ENCODE assay signal across 8 cellular contexts in the genomic region with DNA sequence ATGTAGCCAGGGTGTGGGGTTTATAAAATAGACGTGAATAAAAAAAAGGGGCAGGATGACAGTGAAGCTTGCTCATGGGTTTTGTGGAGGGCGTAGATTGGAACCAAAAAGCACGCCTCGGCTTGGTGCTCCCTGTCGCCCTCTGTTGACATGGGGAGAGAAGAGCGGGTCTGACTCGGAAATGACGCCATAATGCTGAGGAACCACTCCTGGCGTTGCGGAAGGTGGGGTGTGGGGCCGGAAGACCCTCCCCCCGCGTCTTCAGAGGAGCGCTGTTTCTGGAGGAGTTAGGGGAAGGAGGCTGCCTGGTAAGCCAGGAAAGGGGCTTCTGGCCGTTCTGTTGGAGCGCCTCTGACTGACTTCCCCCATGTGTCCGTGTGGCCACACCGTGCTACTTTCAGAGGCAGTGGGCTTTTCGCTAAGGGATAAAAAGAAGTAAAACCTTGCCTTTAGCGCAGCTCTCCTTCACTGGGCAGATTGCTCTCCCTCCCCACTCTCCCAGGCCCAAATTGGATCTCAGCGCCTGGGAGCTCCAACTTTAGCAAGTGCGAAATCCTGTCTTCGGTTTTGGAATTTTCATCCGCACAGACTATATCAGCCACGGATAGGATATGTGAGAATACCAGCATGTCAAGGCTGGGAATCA. TPM values are rescaled to one million over a fixed set of nuclear protein-coding genes. Genes with fewer than 3 reads are reported as not detected.
DNase-seq lines count a peak whose midpoint lies in the region; ATAC-seq, FAIRE-seq and TF ChIP-seq lines count a peak whose summit lies in the region.

No MANE protein-coding gene starts in this region.

- peak overlapping the region; percentile 61 for H3K27ac ChIP-seq in KOPT-K1 (ENCODE audit: low read depth, low read length, poor library complexity, severe bottlenecking)
- peak overlapping the region; percentile 64 for H3K27ac ChIP-seq in cardiac muscle cell
- peak overlapping the region in 2 of 4 donors; percentile 20 to 57 for H3K27ac ChIP-seq in pancreas
- peak overlapping the region; percentile 5 to 79 (median 58) for H3K27ac ChIP-seq in tibial nerve

- no peaks in the 10 kb centered on the region for H3K9me3 Mint-ChIP-seq in activated naive CD8-positive, alpha-beta T cell treated with anti-CD3 and anti-CD28 coated beads, Interleukin-2, amount 10 ng/mL, durations not matched to agents 7 days and 5 days

- WGBS in pancreas, 2 donors = 16 to 27% methylated on average over 25 of the region's 25 CpGs
- 14 to 23% methylated on average over 25 of the region's 25 CpGs for WGBS in tibial nerve, 2 donors

- peaks cover 27% of the 10 kb centered on the region for H3K4me1 Mint-ChIP-seq in activated naive CD8-positive, alpha-beta T cell treated with anti-CD3 and anti-CD28 coated beads, Interleukin-2, amount 10 ng/mL, durations not matched to agents 7 days and 5 days

- no peaks in the 10 kb centered on the region for H3K9me3 ChIP-seq in KOPT-K1 (ENCODE audit: insufficient read depth, low read length, poor library complexity, severe bottlenecking)
- H3K9me3 ChIP-seq in cardiac muscle cell (ENCODE audit: low read depth) = no peaks in the 10 kb centered on the region
- H3K9me3 ChIP-seq in pancreas = no peaks in the 10 kb centered on the region
- no peaks in the 10 kb centered on the region for H3K9me3 ChIP-seq in tibial nerve

- H3K27me3 ChIP-seq in cardiac muscle cell (no peaks in the 10 kb centered on the region), pancreas (no peaks in the 10 kb centered on the region), tibial nerve (no peaks in the 10 kb centered on the region)

- FAIRE-seq in pancreas (lab: Jason Lieb, UNC) = no peak

- H3K36me3 ChIP-seq in KOPT-K1 (ENCODE audit: insufficient read depth, low read length) (peaks cover 13% of the 10 kb centered on the region; the same call in 1 of the 2 replicates), cardiac muscle cell (peaks cover 25% of the 10 kb centered on the region), pancreas (no peaks in the 10 kb centered on the region), tibial nerve (peaks cover 0 to 22% (median 0%) of the 10 kb centered on the region in 3 donors)

- ATAC-seq in GM21529 (IDR thresholded peaks at IDR 0.05; ENCODE audit: unreplicated experiment) (peak; percentile 92), SK-N-SH treated with all-trans-retinoic acid at 6 μM for 48 hours (peak; percentile 98), pancreas (peak; percentile 96 to 99 (median 99))
- peak; percentile 96 for ATAC-seq in activated naive CD8-positive, alpha-beta T cell treated with anti-CD3 and anti-CD28 coated beads, Interleukin-2, amount 10 ng/mL, durations not matched to agents 7 days and 5 days (ENCODE audit: low read depth)

- peak; percentile 14 for DNase-seq in DMS79 treated with DMSO at 0.1 percent for 48 hours (lab: John Stamatoyannopoulos, UW)
- DNase-seq in activated naive CD8-positive, alpha-beta T cell treated with anti-CD3 and anti-CD28 coated beads, Interleukin-2, amount 10 ng/mL, durations not matched to agents 7 days and 5 days = peak; percentile 83
- peak; percentile 87 to 92 for DNase-seq in cardiac muscle cell (ENCODE audit: low read depth in 1 of 2, low spot score in 1 of 2)
- peak; percentile 61 to 85 (median 78) for DNase-seq in pancreas
- peak; percentile 49 to 74 for DNase-seq in tibial nerve (ENCODE audit: low spot score in 2 of 2)

- peak overlapping the region; percentile 94 for H3K4me3 Mint-ChIP-seq in activated naive CD8-positive, alpha-beta T cell treated with anti-CD3 and anti-CD28 coated beads, Interleukin-2, amount 10 ng/mL, durations not matched to agents 7 days and 5 days

- peak overlapping the region; percentile 90 for H3K27ac Mint-ChIP-seq in activated naive CD8-positive, alpha-beta T cell treated with anti-CD3 and anti-CD28 coated beads, Interleukin-2, amount 10 ng/mL, durations not matched to agents 7 days and 5 days

- POLR2A ChIA-PET in activated naive CD8-positive, alpha-beta T cell treated with anti-CD3 and anti-CD28 coated beads, Interleukin-2, amount 10 ng/mL, durations not matched to agents 7 days and 5 days (lab: Charles Lee) = interaction anchor here (0.5 to 2.5 kb wide), 3 partner anchors 72 to 108 kb away, joined by 4 to 12 read pairs (median 5); partner anchors contain the start of genes PJVK and PRKRA

- TF ChIP-seq EP300 in tibial nerve (IDR thresholded peaks at IDR 0.05) = peak in 1 of 2 donors; percentile 71

- intact Hi-C loops in pancreas (cut with DNase I) = no loop called here

- no peaks in the 10 kb centered on the region for H3K4me1 ChIP-seq in cardiac muscle cell (ENCODE audit: low read depth)
- no peaks in the 10 kb centered on the region for H3K4me1 ChIP-seq in pancreas
- H3K4me1 ChIP-seq in tibial nerve = peaks cover 0 to 10% (median 2%) of the 10 kb centered on the region in 4 donors

- H3K27me3 Mint-ChIP-seq in activated naive CD8-positive, alpha-beta T cell treated with anti-CD3 and anti-CD28 coated beads, Interleukin-2, amount 10 ng/mL, durations not matched to agents 7 days and 5 days = no peaks in the 10 kb centered on the region

- H3K36me3 Mint-ChIP-seq in activated naive CD8-positive, alpha-beta T cell treated with anti-CD3 and anti-CD28 coated beads, Interleukin-2, amount 10 ng/mL, durations not matched to agents 7 days and 5 days = peaks cover 8% of the 10 kb centered on the region

- H3K4me3 ChIP-seq in cardiac muscle cell (peak overlapping the region; percentile 25), pancreas (peak overlapping the region; percentile 37 to 70 (median 48)), tibial nerve (peak overlapping the region; percentile 31 to 70 (median 54))

- peak in 1 of 2 donors; percentile 45 for TF ChIP-seq POLR2A in tibial nerve (IDR thresholded peaks at IDR 0.05)

- TF ChIP-seq CTCF in cardiac muscle cell (IDR thresholded peaks at IDR 0.05; ENCODE audit: low read depth, low read length) (peak; percentile 85), pancreas (IDR thresholded peaks at IDR 0.05) (peak; percentile 31 to 62 (median 45)), tibial nerve (IDR thresholded peaks at IDR 0.05) (peak; percentile 64 to 73 (median 67))

TF ChIP-seq in SK-N-SH treated with all-trans-retinoic acid at 6 μM for 48 hours, 23 proteins besides CTCF, POLR2A, EP300 and RAD21:
- TF ChIP-seq ZNF70 (CRISPR knock-in tag; IDR thresholded peaks at IDR 0.05) = no peak

RNA-seq across cellular contexts. Expression of gene PLEKHA3, which starts 42.8 kb away (rescaled TPM):
- total RNA-seq in activated naive CD8-positive, alpha-beta T cell treated with anti-CD3 and anti-CD28 coated beads, Interleukin-2, amount 10 ng/mL, durations not matched to agents 7 days and 5 days = 10 to 100 TPM; 28.9 to 29.4 TPM
- total RNA-seq in cardiac muscle cell (8.9 and 9.6 TPM in 2 replicates), pancreas (10 to 100 TPM; 10.2 to 18.6 (median 11.9) TPM), tibial nerve (10 to 100 TPM in 2 of 4 donors, 1 to 10 TPM in 2; 7.2 to 14.4 (median 10.4) TPM)
- polyA plus RNA-seq in cardiac muscle cell (26.6 and 35.5 TPM in 2 replicates), pancreas (1 to 10 TPM; 1.2 to 2.5 TPM)

RNA-seq across cellular contexts. Expression of gene FKBP7, which starts 44.7 kb away (rescaled TPM):
- total RNA-seq in activated naive CD8-positive, alpha-beta T cell treated with anti-CD3 and anti-CD28 coated beads, Interleukin-2, amount 10 ng/mL, durations not matched to agents 7 days and 5 days = 1 to 10 TPM; 1.8 to 2.4 TPM
- total RNA-seq in cardiac muscle cell (13.8 and 18.7 TPM in 2 replicates), pancreas (1 to 10 TPM; 1.1 to 5.4 (median 2.1) TPM), tibial nerve (10 to 100 TPM; 12.3 to 26.0 (median 17.5) TPM)
- polyA plus RNA-seq in cardiac muscle cell (37.2 and 42.5 TPM in 2 replicates), pancreas (1 to 10 TPM; 2.7 to 4.5 TPM)

Comparison
In these comparisons a context has a peak if more than half of its experiments do, and no peak if none do; other contexts are left out.
1. DNase-seq: peak in every context shown above with its lines; median percentile 90 in cardiac muscle cell; 83 in activated naive CD8-positive, alpha-beta T cell treated with anti-CD3 and anti-CD28 coated beads, Interleukin-2, amount 10 ng/mL, durations not matched to agents 7 days and 5 days; 78 in pancreas; 62 in tibial nerve; 14 in DMS79 treated with DMSO at 0.1 percent for 48 hours.